Comparison of ENCODE assay signal across 9 cellular contexts in genomic region chr3:100044369-100044768, GRCh38.
DNase-seq lines count a peak whose midpoint lies in the region; ATAC-seq and TF ChIP-seq lines count a peak whose summit lies in the region.
"Had no signal": no experiment of that assay in that cellular context is flagged by ENCODE, and none has a peak within 500 bp of the region (broad histone marks: within the 10 kb centered on the region; RNA-seq: fewer than 3 reads in every experiment).

No MANE protein-coding gene starts in this region.

- TF ChIP-seq CTCF in esophagus squamous epithelium (IDR thresholded peaks at IDR 0.05) (no peak), omental fat pad (IDR thresholded peaks at IDR 0.05) (no peak)

- H3K4me1 ChIP-seq in esophagus squamous epithelium = peaks cover 18 to 68% (median 31%) of the 10 kb centered on the region in 3 donors

- H3K9me3 ChIP-seq in esophagus squamous epithelium = no peaks in the 10 kb centered on the region

- intact Hi-C loops in esophagus squamous epithelium (cut with DNase I) = no loop called here

- DNase-seq in GDM1 (lab: John Stamatoyannopoulos, UW) = peak; percentile 58
- no peak for DNase-seq in esophagus squamous epithelium (lab: John Stamatoyannopoulos, UW)
- no peak for DNase-seq in dedifferentiated amniotic fluid mesenchymal stem cell (ENCODE audit: extremely low spot score)
- DNase-seq in NCI-H1105 (lab: John Stamatoyannopoulos, UW) = no peak
- DNase-seq in omental fat pad (ENCODE audit: low spot score) = no peak
- DNase-seq in ecto neural progenitor cell (ENCODE audit: low spot score) = no peak
- DNase-seq: DND-41 had no signal

- peak overlapping the region in 3 of 4 donors; percentile 43 to 88 (median 87) for H3K27ac ChIP-seq in esophagus squamous epithelium

- no peaks in the 10 kb centered on the region for H3K36me3 ChIP-seq in esophagus squamous epithelium

- H3K4me3 ChIP-seq in esophagus squamous epithelium = no peak overlapping the region

- no peaks in the 10 kb centered on the region for H3K27me3 ChIP-seq in esophagus squamous epithelium

- ATAC-seq in GM21423 (IDR thresholded peaks at IDR 0.05; ENCODE audit: unreplicated experiment) (peak; percentile 71), HG03558 (IDR thresholded peaks at IDR 0.05; ENCODE audit: extremely low read depth, unreplicated experiment) (peak; percentile 76), omental fat pad (ENCODE audit: low FRiP score) (no peak)

- no peak for TF ChIP-seq POLR2A in esophagus squamous epithelium (IDR thresholded peaks at IDR 0.05)
